11 cellular contexts compared by ENCODE assay signal in the genomic region with DNA sequence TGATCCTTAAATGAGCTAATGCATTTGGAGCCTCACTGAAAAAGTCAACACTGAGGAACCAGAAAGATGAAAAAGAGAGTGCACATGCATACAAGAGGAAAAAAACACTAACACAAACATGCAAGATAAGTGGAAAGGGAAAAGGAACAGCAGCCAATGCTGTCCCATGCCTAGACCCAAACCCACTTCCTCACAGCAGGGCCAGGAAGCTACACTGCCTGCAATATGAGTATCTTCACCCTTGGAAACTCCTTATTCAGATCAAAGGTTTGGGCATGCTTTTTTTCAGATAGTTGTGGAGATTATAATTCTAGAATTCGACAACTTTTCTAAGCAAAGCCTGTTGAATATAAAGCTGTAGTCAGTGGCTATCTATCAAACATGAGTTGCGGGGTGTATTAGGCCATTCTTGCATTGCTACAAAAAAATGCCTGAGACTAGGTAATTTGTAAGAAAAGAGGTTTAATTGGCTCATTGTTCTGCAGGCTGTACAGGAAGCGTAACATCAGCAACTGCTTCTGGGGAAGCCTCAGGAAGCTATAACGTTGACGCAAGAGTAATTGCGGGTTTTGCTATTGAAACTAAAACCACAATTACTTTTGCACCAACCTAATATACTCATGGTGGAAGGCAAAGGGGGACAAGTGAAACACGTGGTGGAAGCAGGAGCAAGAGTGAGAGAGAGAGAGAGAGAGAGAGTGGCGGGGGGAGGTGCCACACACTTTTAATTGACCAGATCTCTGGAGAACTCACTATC.
DNase-seq lines count a peak whose midpoint lies in the region; ATAC-seq, FAIRE-seq and TF ChIP-seq lines count a peak whose summit lies in the region.
"Had no signal": no experiment of that assay in that cellular context is flagged by ENCODE, and none has a peak within 500 bp of the region (broad histone marks: within the 10 kb centered on the region; RNA-seq: fewer than 3 reads in every experiment).

No MANE protein-coding gene starts in this region.

- H3K23me2 ChIP-seq in H1 (ENCODE audit: low read depth, low read length): no peaks in the 10 kb centered on the region

- no peaks in the 10 kb centered on the region for H3K79me2 ChIP-seq in H1 (ENCODE audit: control insufficient read depth in 1 of 2, insufficient read depth in 2 of 2, low read length in 2 of 2)

- no peak for TF ChIP-seq EP300 in H1 (IDR thresholded peaks at IDR 0.05; ENCODE audit: borderline replicate concordance in 1 of 2, low read depth in 2 of 2, low read length in 2 of 2)
- TF ChIP-seq EP300 in stomach (IDR thresholded peaks at IDR 0.05): no peak

- no peak overlapping the region for H4K8ac ChIP-seq in H1 (ENCODE audit: extremely low read depth, insufficient read depth, low read length)

- H3K27me3 ChIP-seq in H1 (replicated peaks in 1 of 4; ENCODE audit: control insufficient read depth in 3 of 4, extremely low read depth in 1 of 4, insufficient read depth in 3 of 4, low read length in 3 of 4) (no peaks in the 10 kb centered on the region), stomach (no peaks in the 10 kb centered on the region)
- H3K27me3 ChIP-seq: right atrium auricular region had no signal

- H3K36me3 ChIP-seq in H1 (ENCODE audit: control insufficient read depth in 2 of 4, insufficient read depth in 4 of 4, low read length in 3 of 4) (no peaks in the 10 kb centered on the region; a peak in 1 of 8 replicates), stomach (no peaks in the 10 kb centered on the region)
- H3K36me3 ChIP-seq: right atrium auricular region had no signal

- H2AFZ ChIP-seq in H1 (ENCODE audit: low read length): peak overlapping the region; percentile 26; the same call in 1 of the 2 replicates

- no peak overlapping the region for H3K18ac ChIP-seq in H1 (ENCODE audit: extremely low read depth, low read length)

- no peak overlapping the region for H4K5ac ChIP-seq in H1 (ENCODE audit: insufficient read length, low read depth, low read length)

- ATAC-seq in HG02678 (IDR thresholded peaks at IDR 0.05; ENCODE audit: unreplicated experiment): peak; percentile 71

- intact Hi-C loops in stomach (cut with DNase I; ENCODE audit: low total_unique reads): no loop called here

- no peak for TF ChIP-seq RAD21 in H1 (IDR thresholded peaks at IDR 0.05 in 1 of 2, conservative IDR thresholded peaks at IDR 0.05 in 1 of 2; ENCODE audit: low read depth in 2 of 2, low read length in 2 of 2)

- no peak overlapping the region for H2AK5ac ChIP-seq in H1 (ENCODE audit: low read depth, low read length)

- 77% methylated on average over 8 of the region's 8 CpGs; no CpG with 5 or more reads in 1 of the 2 experiments for WGBS in H1 (ENCODE audit: extremely low coverage in 1 of 2, insufficient coverage in 1 of 2, insufficient read length in 1 of 2, insufficient replicate concordance in 2 of 2, low coverage in 1 of 2, low lambda C conversion rate in 2 of 2, missing lambda C conversion rate in 1 of 2), 2 experiments
- WGBS in stomach, 5 donors: 70 to 81% (median 76%) methylated on average over 7 to 8 of the region's 8 CpGs

- FAIRE-seq in H1 (lab: Jason Lieb, UNC): no peak

- POLR2A ChIA-PET in H1 (lab: Charles Lee; ENCODE audit: partially characterized antibody): no interaction called here

- TF ChIP-seq POLR2A in H1 (IDR thresholded peaks at IDR 0.05; ENCODE audit: control extremely low read depth in 1 of 2, low read depth in 2 of 2, low read length in 2 of 2): no peak
- no peak for TF ChIP-seq POLR2A in stomach (IDR thresholded peaks at IDR 0.05)

- H3K14ac ChIP-seq in H1 (ENCODE audit: insufficient read length): no peak overlapping the region

- H3K4ac ChIP-seq in H1 (replicated peaks; ENCODE audit: insufficient read length, low read depth, low read length): no peak overlapping the region

- no peak overlapping the region for H2BK5ac ChIP-seq in H1 (ENCODE audit: low read depth, low read length)

- H3K9me3 ChIP-seq in H1 (ENCODE audit: insufficient read depth in 2 of 2, low read depth in 1 of 2, low read length in 1 of 2) (peaks cover 10 to 15% of the 10 kb centered on the region in 2 experiments; a peak in 3 of 4 replicates), stomach (peaks cover 0 to 16% (median 9%) of the 10 kb centered on the region in 4 donors)
- H3K9me3 ChIP-seq: right atrium auricular region had no signal

- H3K27ac ChIP-seq in H1 (ENCODE audit: low read depth, low read length) (no peak overlapping the region), stomach (no peak overlapping the region)
- H3K27ac ChIP-seq: right atrium auricular region had no signal

- H2BK15ac ChIP-seq in H1 (ENCODE audit: low read length): no peak overlapping the region

- no peak overlapping the region for H2BK120ac ChIP-seq in H1 (replicated peaks; ENCODE audit: low read depth, low read length)

- no peak overlapping the region for H3K4me2 ChIP-seq in H1 (ENCODE audit: insufficient read depth in 1 of 2, low read depth in 2 of 2, low read length in 2 of 2)

- CTCF ChIA-PET in H1 (lab: Charles Lee; ENCODE audit: partially characterized antibody): interaction anchor here (1.3 kb wide), 1 partner anchor 34 kb away, joined by 4 read pairs; no protein-coding TSS in a partner anchor

- H3K9me3 Mint-ChIP-seq in activated T-cell treated with anti-CD3 and anti-CD28 coated beads, Interleukin-2, amount 50 U/mL, for 24 hours: peaks cover 17% of the 10 kb centered on the region
- H3K9me3 Mint-ChIP-seq: activated naive CD4-positive, alpha-beta T cell treated with anti-CD3 and anti-CD28 coated beads, Interleukin-2, amount 50 U/mL, for 24 hours had no signal

- H3K56ac ChIP-seq in H1 (replicated peaks; ENCODE audit: insufficient read length, low read depth, low read length): no peak overlapping the region

- no peak overlapping the region for H2BK20ac ChIP-seq in H1 (ENCODE audit: low read length)

- no peak overlapping the region for H2BK12ac ChIP-seq in H1 (ENCODE audit: low read depth, low read length)

- peaks cover 0 to 3% (median 1%) of the 10 kb centered on the region in 4 experiments; a peak in 1 of 7 replicates for H3K4me1 ChIP-seq in H1 (replicated peaks in 1 of 4; ENCODE audit: control insufficient read depth in 3 of 4, insufficient read depth in 4 of 4, low read length in 3 of 4)
- H3K4me1 ChIP-seq in stomach: no peaks in the 10 kb centered on the region

- peaks cover 14% of the 10 kb centered on the region for H3K4me1 Mint-ChIP-seq in activated T-cell treated with anti-CD3 and anti-CD28 coated beads, Interleukin-2, amount 50 U/mL, for 24 hours (ENCODE audit: low read depth)

- no peak overlapping the region for H4K91ac ChIP-seq in H1 (replicated peaks; ENCODE audit: insufficient read length, low read length)

- TF ChIP-seq CTCF in H1 (IDR thresholded peaks at IDR 0.05; ENCODE audit: control extremely low read depth in 1 of 3, insufficient read depth in 1 of 3, low read depth in 1 of 3, low read length in 3 of 3): no peak
- no peak for TF ChIP-seq CTCF in stomach (IDR thresholded peaks at IDR 0.05)

- peak overlapping the region; percentile 57 for H3K27ac Mint-ChIP-seq in activated T-cell treated with anti-CD3 and anti-CD28 coated beads, Interleukin-2, amount 50 U/mL, for 24 hours
- H3K27ac Mint-ChIP-seq: activated naive CD4-positive, alpha-beta T cell treated with anti-CD3 and anti-CD28 coated beads, Interleukin-2, amount 50 U/mL, for 24 hours had no signal

- no peaks in the 10 kb centered on the region for H3K27me3 Mint-ChIP-seq in activated T-cell treated with anti-CD3 and anti-CD28 coated beads, Interleukin-2, amount 50 U/mL, for 24 hours

- H3K79me1 ChIP-seq in H1 (ENCODE audit: low read depth, low read length): no peaks in the 10 kb centered on the region

- no peaks in the 10 kb centered on the region for H4K20me1 ChIP-seq in H1 (replicated peaks in 1 of 2; ENCODE audit: control insufficient read depth in 1 of 2, insufficient read depth in 2 of 2, low read length in 2 of 2)

- H3K23ac ChIP-seq in H1 (ENCODE audit: insufficient read length): no peak overlapping the region

- H3K4me3 Mint-ChIP-seq in activated T-cell treated with anti-CD3 and anti-CD28 coated beads, Interleukin-2, amount 50 U/mL, for 24 hours: no peak overlapping the region
- H3K4me3 Mint-ChIP-seq: activated naive CD4-positive, alpha-beta T cell treated with anti-CD3 and anti-CD28 coated beads, Interleukin-2, amount 50 U/mL, for 24 hours had no signal

- no peaks in the 10 kb centered on the region for H3K36me3 Mint-ChIP-seq in activated T-cell treated with anti-CD3 and anti-CD28 coated beads, Interleukin-2, amount 50 U/mL, for 24 hours (ENCODE audit: low read depth)

- H3K4me3 ChIP-seq in H1 (ENCODE audit: extremely low read depth in 1 of 4, insufficient read depth in 2 of 4, low read depth in 3 of 4, low read length in 4 of 4) (no peak overlapping the region), stomach (no peak overlapping the region)
- H3K4me3 ChIP-seq: right atrium auricular region had no signal

- no peak overlapping the region for H3K9ac ChIP-seq in H1 (replicated peaks in 1 of 4; ENCODE audit: extremely low read depth in 1 of 4, low read depth in 3 of 4, low read length in 3 of 4)

- no peak for DNase-seq in activated T-cell treated with anti-CD3 and anti-CD28 coated beads, Interleukin-2, amount 50 U/mL, for 24 hours
- DNase-seq in activated T-cell treated with anti-CD3 and anti-CD28 coated beads, Interleukin-2, amount 50 U/mL, for 48 hours: no peak
- DNase-seq in Kasumi-1 (lab: John Stamatoyannopoulos, UW) (peak; percentile 87 to 90), H1 (ENCODE audit: low read depth in 1 of 2, low spot score in 2 of 2) (no peak), NAMALWA (ENCODE audit: low spot score) (no peak), stomach (no peak), NCI-H1092 (lab: John Stamatoyannopoulos, UW) (no peak)
- DNase-seq: kidney glomerular epithelial cell had no signal

TF ChIP-seq in H1, 55 proteins besides CTCF, POLR2A, EP300 and RAD21 (continues in another document):
- TF ChIP-seq CTBP2 (IDR thresholded peaks at IDR 0.05; ENCODE audit: borderline replicate concordance, insufficient read depth, insufficient read length, low read length): no peak
- TF ChIP-seq POU5F1 (IDR thresholded peaks at IDR 0.05; ENCODE audit: low read depth, low read length): no peak
- no peak for TF ChIP-seq SAP30 (IDR thresholded peaks at IDR 0.05; ENCODE audit: insufficient read depth, insufficient replicate concordance, low read length)
- TF ChIP-seq RFX5 (IDR thresholded peaks at IDR 0.05; ENCODE audit: borderline replicate concordance, low read depth, low read length): no peak
- no peak for TF ChIP-seq KDM1A (IDR thresholded peaks at IDR 0.05; ENCODE audit: borderline replicate concordance, low read length)
- TF ChIP-seq FOSL1 (IDR thresholded peaks at IDR 0.05; ENCODE audit: insufficient read depth, low read depth, low read length): no peak
- no peak for TF ChIP-seq JUN (IDR thresholded peaks at IDR 0.05; ENCODE audit: low read depth, low read length)
- TF ChIP-seq GTF2F1 (IDR thresholded peaks at IDR 0.05; ENCODE audit: borderline replicate concordance, low read depth, low read length): no peak
- no peak for TF ChIP-seq POLR2AphosphoS5 (IDR thresholded peaks at IDR 0.05; ENCODE audit: low read depth, low read length)
- TF ChIP-seq HDAC6 (IDR thresholded peaks at IDR 0.05; ENCODE audit: low read depth, low read length): no peak
- TF ChIP-seq CREB1 (IDR thresholded peaks at IDR 0.05): no peak
- TF ChIP-seq NANOG (IDR thresholded peaks at IDR 0.05; ENCODE audit: insufficient read depth, low read depth, low read length, poor library complexity, severe bottlenecking): no peak

Comparison
In these comparisons a context has a peak if more than half of its experiments do, and no peak if none do; other contexts are left out.
1. DNase-seq: peak in Kasumi-1 (2 of 2); none in activated T-cell treated with anti-CD3 and anti-CD28 coated beads, Interleukin-2, amount 50 U/mL, for 24 hours (single experiment), activated T-cell treated with anti-CD3 and anti-CD28 coated beads, Interleukin-2, amount 50 U/mL, for 48 hours (0 of 2), H1 (0 of 2), NAMALWA (single experiment), stomach (single experiment) and NCI-H1092 (single experiment).